ENCODE assay signal across 22 cellular contexts in genomic region chr1:197801684-197802083, GRCh38. TPM values are rescaled to one million over a fixed set of nuclear protein-coding genes. Genes with fewer than 3 reads are reported as not detected.
DNase-seq lines count a peak whose midpoint lies in the region; ATAC-seq, FAIRE-seq and TF ChIP-seq lines count a peak whose summit lies in the region.
"Had no signal": no experiment of that assay in that cellular context is flagged by ENCODE, and none has a peak within 500 bp of the region (broad histone marks: within the 10 kb centered on the region; RNA-seq: fewer than 3 reads in every experiment).

No MANE protein-coding gene starts in this region.

- H2BK12ac ChIP-seq in mesenchymal stem cell (ENCODE audit: low read length in 2 of 2) = peak overlapping the region; percentile 0 to 56

- no peaks in the 10 kb centered on the region for H3K36me3 ChIP-seq in HepG2 (replicated peaks in 1 of 2; ENCODE audit: control insufficient read depth in 1 of 2, insufficient read depth in 2 of 2, low read length in 2 of 2)
- no peaks in the 10 kb centered on the region for H3K36me3 ChIP-seq in right lobe of liver
- H3K36me3 ChIP-seq in mesenchymal stem cell (ENCODE audit: control insufficient read depth in 1 of 2, insufficient read depth in 2 of 2, low read depth in 1 of 2, low read length in 2 of 2) = no peaks in the 10 kb centered on the region
- no peaks in the 10 kb centered on the region for H3K36me3 ChIP-seq in upper lobe of right lung

- H3K4me1 Mint-ChIP-seq in activated T-cell treated with anti-CD3 and anti-CD28 coated beads, Interleukin-2, amount 50 U/mL, for 72 hours (ENCODE audit: low read depth) = no peaks in the 10 kb centered on the region
- H3K4me1 Mint-ChIP-seq in Calu3 (ENCODE audit: low read depth, unreplicated experiment) = no peaks in the 10 kb centered on the region

- H3K9me3 Mint-ChIP-seq in activated T-cell treated with anti-CD3 and anti-CD28 coated beads, Interleukin-2, amount 50 U/mL, for 72 hours = peaks cover 8 to 14% of the 10 kb centered on the region in 2 donors
- peaks cover 6% of the 10 kb centered on the region for H3K9me3 Mint-ChIP-seq in Calu3 (ENCODE audit: low read depth, unreplicated experiment)

- H3K4me1 ChIP-seq in HepG2 (ENCODE audit: insufficient read depth, low read length) (peaks cover 13% of the 10 kb centered on the region; the same call in 1 of the 2 replicates), right lobe of liver (no peaks in the 10 kb centered on the region), mesenchymal stem cell (ENCODE audit: control insufficient read depth, insufficient read depth, low read depth, low read length) (peaks cover 12% of the 10 kb centered on the region), upper lobe of right lung (no peaks in the 10 kb centered on the region)
- H3K4me1 ChIP-seq: Caco-2 had no signal

- H3K9ac ChIP-seq in HepG2 (ENCODE audit: insufficient read depth, low read depth, low read length) (no peak overlapping the region), mesenchymal stem cell (ENCODE audit: low read length) (no peak overlapping the region)

- H3K4ac ChIP-seq in mesenchymal stem cell (ENCODE audit: low read depth in 1 of 2, low read length in 2 of 2) = no peak overlapping the region

- H4K8ac ChIP-seq in mesenchymal stem cell (ENCODE audit: low read length) = peak overlapping the region; percentile 47

- H3K27ac ChIP-seq in HepG2 (ENCODE audit: extremely low read length, insufficient read depth, low read length) (no peak overlapping the region), right lobe of liver (no peak overlapping the region), mesenchymal stem cell (ENCODE audit: low read length, poor library complexity, severe bottlenecking) (no peak overlapping the region), upper lobe of right lung (no peak overlapping the region)
- H3K27ac ChIP-seq: 22Rv1, A549, C4-2B, HL-60 had no signal

- H3K4me3 Mint-ChIP-seq in activated T-cell treated with anti-CD3 and anti-CD28 coated beads, Interleukin-2, amount 50 U/mL, for 72 hours = no peak overlapping the region
- H3K4me3 Mint-ChIP-seq in Calu3 (ENCODE audit: low read depth, unreplicated experiment) = no peak overlapping the region
- H3K4me3 Mint-ChIP-seq: CD4-positive, alpha-beta T cell; HFFc6; IgD-negative memory B cell had no signal

- in situ Hi-C loops in HepG2 (cut with HindIII; ENCODE audit: extremely low pct_ligation_motif_present, low pct_unique_long_range_greater_than_20kb) = no loop called here

- 64% methylated on average over 3 of the region's 4 CpGs for WGBS in HepG2 (ENCODE audit: low lambda C conversion rate)
- no CpG with 5 or more reads among the region's 4 CpGs for WGBS in right lobe of liver (ENCODE audit: insufficient coverage, low coverage, low lambda C conversion rate, missing lambda C conversion rate)
- WGBS in mesenchymal stem cell = 98% methylated on average over 4 of the region's 4 CpGs

- no peak overlapping the region for H3K23ac ChIP-seq in mesenchymal stem cell (ENCODE audit: low read length in 2 of 2)

- TF ChIP-seq POLR2A in HepG2 (IDR thresholded peaks at IDR 0.05; ENCODE audit: insufficient read depth in 1 of 2, low read depth in 2 of 2, low read length in 2 of 2) = no peak
- no peak for TF ChIP-seq POLR2A in right lobe of liver (IDR thresholded peaks at IDR 0.05)

- H3K4me3 ChIP-seq in HepG2 (replicated peaks in 1 of 3; ENCODE audit: insufficient read depth in 1 of 3, low read depth in 2 of 3, low read length in 3 of 3) = no peak overlapping the region
- no peak overlapping the region for H3K4me3 ChIP-seq in right lobe of liver
- peak overlapping the region in 1 of 2 experiments; percentile 13 for H3K4me3 ChIP-seq in mesenchymal stem cell (ENCODE audit: insufficient read depth in 1 of 2, low read depth in 1 of 2, low read length in 2 of 2)
- H3K4me3 ChIP-seq in upper lobe of right lung = no peak overlapping the region
- H3K4me3 ChIP-seq: A549, GM12878 had no signal

- H4K20me1 ChIP-seq in HepG2 (ENCODE audit: insufficient read depth, low read length) = no peaks in the 10 kb centered on the region

- peak overlapping the region; percentile 39; the same call in 1 of the 2 replicates for H3K4me2 ChIP-seq in HepG2 (ENCODE audit: low read depth, low read length)
- H3K4me2 ChIP-seq in mesenchymal stem cell (ENCODE audit: low read length, poor library complexity, severe bottlenecking) = no peak overlapping the region
- H3K4me2 ChIP-seq: A549 had no signal

- peaks cover 6% of the 10 kb centered on the region for H3K27me3 Mint-ChIP-seq in activated T-cell treated with anti-CD3 and anti-CD28 coated beads, Interleukin-2, amount 50 U/mL, for 72 hours (ENCODE audit: low read depth)
- no peaks in the 10 kb centered on the region for H3K27me3 Mint-ChIP-seq in Calu3 (ENCODE audit: unreplicated experiment)
- H3K27me3 Mint-ChIP-seq: CD4-positive, alpha-beta T cell; IgD-negative memory B cell had no signal

- H3K36me3 Mint-ChIP-seq in activated T-cell treated with anti-CD3 and anti-CD28 coated beads, Interleukin-2, amount 50 U/mL, for 72 hours (ENCODE audit: insufficient read depth in 2 of 2) = peaks cover 9 to 21% of the 10 kb centered on the region in 2 donors
- no peaks in the 10 kb centered on the region for H3K36me3 Mint-ChIP-seq in Calu3 (ENCODE audit: insufficient read depth, unreplicated experiment)

- no peak for TF ChIP-seq RAD21 in HepG2 (CRISPR knock-in tag; IDR thresholded peaks at IDR 0.05)

- H3K9me3 ChIP-seq in HepG2 (ENCODE audit: low read length) (peaks cover 10% of the 10 kb centered on the region), right lobe of liver (no peaks in the 10 kb centered on the region), mesenchymal stem cell (ENCODE audit: control insufficient read depth, low read length) (peaks cover 15% of the 10 kb centered on the region), upper lobe of right lung (peaks cover 4% of the 10 kb centered on the region)

- no peak for FAIRE-seq in HepG2 (lab: Jason Lieb, UNC)
- FAIRE-seq: A549, GM12878, GM19239 had no signal

- ATAC-seq in activated T-cell treated with anti-CD3 and anti-CD28 coated beads, Interleukin-2, amount 50 U/mL, for 72 hours (replicated peaks in 1 of 2) = no peak
- ATAC-seq in HepG2 (peak; percentile 66), right lobe of liver (no peak), upper lobe of right lung (peak; percentile 22)
- ATAC-seq: A549, GM12878, HCT116 had no signal

- H2AFZ ChIP-seq in HepG2 (ENCODE audit: low read length) (no peak overlapping the region), mesenchymal stem cell (ENCODE audit: low read depth, low read length) (no peak overlapping the region)

- H3K27me3 ChIP-seq in HepG2 (ENCODE audit: control insufficient read depth in 1 of 2, insufficient read depth in 2 of 2, low read length in 2 of 2) = no peaks in the 10 kb centered on the region
- H3K27me3 ChIP-seq in right lobe of liver = no peaks in the 10 kb centered on the region
- no peaks in the 10 kb centered on the region for H3K27me3 ChIP-seq in mesenchymal stem cell (ENCODE audit: control insufficient read depth in 1 of 2, insufficient read depth in 1 of 2, low read length in 2 of 2)
- no peaks in the 10 kb centered on the region for H3K27me3 ChIP-seq in upper lobe of right lung

- H3K27ac Mint-ChIP-seq in activated T-cell treated with anti-CD3 and anti-CD28 coated beads, Interleukin-2, amount 50 U/mL, for 72 hours = peak overlapping the region; percentile 38
- no peak overlapping the region for H3K27ac Mint-ChIP-seq in Calu3 (ENCODE audit: unreplicated experiment)
- H3K27ac Mint-ChIP-seq: CD4-positive, alpha-beta T cell; HFFc6; IgD-negative memory B cell had no signal

- BruUV-seq in HepG2 (replicated peaks; lab: Mats Ljungman, UMichigan) = no TSS peak
- BruUV-seq in Calu3 (replicated peaks; lab: Mats Ljungman, UMichigan) = no TSS peak

- H3K18ac ChIP-seq in mesenchymal stem cell (ENCODE audit: low read depth in 1 of 2, low read length in 2 of 2) = no peak overlapping the region

- TF ChIP-seq CTCF in HepG2 (CRISPR knock-in tag; IDR thresholded peaks at IDR 0.05) (no peak), right lobe of liver (IDR thresholded peaks at IDR 0.05) (no peak), upper lobe of right lung (IDR thresholded peaks at IDR 0.05) (no peak), Calu3 (IDR thresholded peaks at IDR 0.05; ENCODE audit: unreplicated experiment) (no peak)

- no peak overlapping the region for H2AK5ac ChIP-seq in mesenchymal stem cell (ENCODE audit: low read length, severe bottlenecking)

- H3K14ac ChIP-seq in mesenchymal stem cell (ENCODE audit: low read length in 2 of 2) = no peak overlapping the region

- TF ChIP-seq EP300 in HepG2 (IDR thresholded peaks at IDR 0.05; ENCODE audit: low read depth in 2 of 2, low read length in 2 of 2) = no peak
- no peak for TF ChIP-seq EP300 in HepG2 (CRISPR knock-in tag; IDR thresholded peaks at IDR 0.05; ENCODE audit: borderline replicate concordance)

- H2BK120ac ChIP-seq in mesenchymal stem cell (ENCODE audit: low read depth, low read length) = no peak overlapping the region

- no peak overlapping the region for H2BK5ac ChIP-seq in mesenchymal stem cell (ENCODE audit: low read depth, low read length, poor library complexity, severe bottlenecking)

- CTCF ChIA-PET in HepG2 (lab: Yijun Ruan, JAX; ENCODE audit: low intra/inter-chr PET ratio, low total read pairs) = no interaction called here
- CTCF ChIA-PET in Calu3 (lab: Charles Lee) = no interaction called here

- H3K79me1 ChIP-seq in mesenchymal stem cell (replicated peaks; ENCODE audit: low read length, poor library complexity, severe bottlenecking) = no peaks in the 10 kb centered on the region

- no peaks in the 10 kb centered on the region for H3K79me2 ChIP-seq in HepG2 (ENCODE audit: insufficient read depth, low read length)

- no peak overlapping the region for H2BK15ac ChIP-seq in mesenchymal stem cell (ENCODE audit: low read depth, poor library complexity, severe bottlenecking)

- intact Hi-C loops in HepG2 (cut with micrococcal nuclease; ENCODE audit: unreplicated experiment) (no loop called here), right lobe of liver (cut with DNase I) (no loop called here), upper lobe of right lung (cut with DNase I) (no loop called here), Calu3 (cut with micrococcal nuclease; ENCODE audit: unreplicated experiment) (no loop called here)

- POLR2A ChIA-PET in HepG2 (lab: Yijun Ruan, JAX) = no interaction called here

- peak overlapping the region; percentile 67 for H4K91ac ChIP-seq in mesenchymal stem cell (ENCODE audit: low read length)

- no peak for DNase-seq in activated T-cell treated with anti-CD3 and anti-CD28 coated beads, Interleukin-2, amount 50 U/mL, for 72 hours
- no peak for DNase-seq in activated T-cell treated with anti-CD3 and anti-CD28 coated beads for 4 hours
- DNase-seq in HepG2 (ENCODE audit: low spot score) = no peak
- DNase-seq in right lobe of liver = no peak
- DNase-seq in mesenchymal stem cell = no peak
- DNase-seq in upper lobe of right lung = no peak
- no peak for DNase-seq in RKO (ENCODE audit: low spot score)
- DNase-seq in Calu3 = no peak
- DNase-seq: AML-193; Caco-2; CD4-positive, alpha-beta T cell; DMS153; DMS79; HFFc6 had no signal

RNA-seq across cellular contexts. Expression of gene DENND1B, which starts 26.4 kb away (rescaled TPM):
- total RNA-seq in activated T-cell treated with anti-CD3 and anti-CD28 coated beads, Interleukin-2, amount 50 U/mL, for 72 hours = 10 to 100 TPM; 17.7 to 19.9 TPM
- total RNA-seq in HepG2 (2016; rRNA removed; fragmentation: Illumina TruSeq; extraction: Trizol) = 5.7 and 7.5 TPM in 2 replicates
- 8.2 and 9.3 TPM in 2 replicates for total RNA-seq in HepG2 (2016; cell fraction: cytosol; rRNA removed; fragmentation: Illumina TruSeq; extraction: Trizol; ENCODE audit: low read depth)
- total RNA-seq in HepG2 (2016; cell fraction: insoluble cytoplasmic fraction; rRNA removed; fragmentation: Illumina TruSeq; extraction: Trizol) = 6.2 and 6.5 TPM in 2 replicates
- 4.1 and 4.5 TPM in 2 replicates for total RNA-seq in HepG2 (2016; cell fraction: membrane; rRNA removed; fragmentation: Illumina TruSeq; extraction: Trizol)
- 18.2 and 22.5 TPM in 2 replicates for total RNA-seq in HepG2 (2016; cell fraction: nucleus; rRNA removed; fragmentation: Illumina TruSeq; extraction: Trizol)
- polyA plus RNA-seq in HepG2 (2011; rRNA removed) = 2.1 and 2.6 TPM in 2 replicates
- 0.89 and 1.2 TPM in 2 replicates for polyA plus RNA-seq in HepG2 (2011; cell fraction: cytosol; rRNA removed)
- polyA plus RNA-seq in HepG2 (2011; cell fraction: nucleus; rRNA removed) = 2.4 and 3.0 TPM in 2 replicates
- 1.9 TPM in 2 replicates for polyA plus RNA-seq in HepG2 (2012)
- polyA plus RNA-seq in HepG2 (2016; cell fraction: cytosol; fragmentation: Illumina TruSeq; extraction: Trizol; ENCODE audit: low read depth) = 0.51 and 0.55 TPM in 2 replicates
- 3.2 and 3.4 TPM in 2 replicates for polyA plus RNA-seq in HepG2 (2016; cell fraction: insoluble cytoplasmic fraction; fragmentation: Illumina TruSeq; extraction: Trizol; ENCODE audit: low read depth)
- 0.77 and 0.92 TPM in 2 replicates for polyA plus RNA-seq in HepG2 (2016; cell fraction: membrane; fragmentation: Illumina TruSeq; extraction: Trizol; ENCODE audit: low read depth)
- 3.9 and 4.6 TPM in 2 replicates for polyA plus RNA-seq in HepG2 (2016; cell fraction: nucleus; fragmentation: Illumina TruSeq; extraction: Trizol; ENCODE audit: insufficient read depth, low read depth)
- 10.7 and 15.7 TPM in 2 replicates for polyA minus RNA-seq in HepG2 (2011; rRNA and poly(A)+ RNA removed; ENCODE audit: low replicate concordance)
- polyA minus RNA-seq in HepG2 (2011; cell fraction: cytosol; rRNA and poly(A)+ RNA removed) = 3.7 and 5.0 TPM in 2 replicates
- 39.9 and 40.9 TPM in 2 replicates for polyA minus RNA-seq in HepG2 (2011; cell fraction: nucleus; rRNA and poly(A)+ RNA removed)
- total RNA-seq in right lobe of liver = 1 to 10 TPM; 6.4 to 8.9 (median 7.3) TPM
- polyA plus RNA-seq in mesenchymal stem cell (2013, experiment 1 of 2) = 3.0 TPM
- polyA plus RNA-seq in mesenchymal stem cell (2013, experiment 2 of 2) = 3.4 TPM
- 20.1 TPM for total RNA-seq in upper lobe of right lung
- total RNA-seq in Calu3 (2022) = 26.7 and 28.2 TPM in 2 replicates

Comparison
In these comparisons a context has a peak if more than half of its experiments do, and no peak if none do; other contexts are left out.
1. ATAC-seq: peak in HepG2 (single experiment) and upper lobe of right lung (single experiment); none in activated T-cell treated with anti-CD3 and anti-CD28 coated beads, Interleukin-2, amount 50 U/mL, for 72 hours (0 of 2) and right lobe of liver (0 of 4).